ENCODE assay signal across 1 cellular context in genomic region chr16:13997933-13998332, GRCh38.
TF ChIP-seq lines count a peak whose summit lies in the region.

No MANE protein-coding gene starts in this region.

TF ChIP-seq in GM12878, 131 proteins besides CTCF, POLR2A, EP300 and RAD21 (continued from another document and continues in another):
- peak; percentile 81 for TF ChIP-seq PKNOX1 (IDR thresholded peaks at IDR 0.05)
- no peak for TF ChIP-seq EGR1 (IDR thresholded peaks at IDR 0.05; ENCODE audit: borderline replicate concordance in 1 of 2, low read depth in 2 of 2, low read length in 2 of 2)
- TF ChIP-seq ZNF384 (IDR thresholded peaks at IDR 0.05; ENCODE audit: borderline replicate concordance, low read depth, low read length), result no peak
- peak; percentile 51 for TF ChIP-seq ZNF687 (IDR thresholded peaks at IDR 0.05)
- peak; percentile 51; the same call in 1 of the 2 replicates for TF ChIP-seq MTA2 (IDR thresholded peaks at IDR 0.05; ENCODE audit: low read depth)
- no peak for TF ChIP-seq NR2C2 (IDR thresholded peaks at IDR 0.05; ENCODE audit: borderline replicate concordance, control insufficient read depth, insufficient read length, low read depth)
- TF ChIP-seq PAX5 (IDR thresholded peaks at IDR 0.05; ENCODE audit: borderline replicate concordance, low read depth, low read length), result no peak
- no peak for TF ChIP-seq REST (IDR thresholded peaks at IDR 0.05; ENCODE audit: low read depth, low read length)
- no peak for TF ChIP-seq ASH2L (IDR thresholded peaks at IDR 0.05; ENCODE audit: borderline replicate concordance, low read depth)
- no peak for TF ChIP-seq ZNF24 (IDR thresholded peaks at IDR 0.05)
- no peak for TF ChIP-seq ZZZ3 (IDR thresholded peaks at IDR 0.05; ENCODE audit: control insufficient read depth, insufficient read length, low read depth)
- peak; percentile 54; the same call in 1 of the 2 replicates for TF ChIP-seq SPI1 (IDR thresholded peaks at IDR 0.05; ENCODE audit: borderline replicate concordance, insufficient read depth, low read depth, low read length)
- 0 out of 2 replicates have a peak, but pooled peaks have one; percentile 26 for TF ChIP-seq MLLT1 (IDR thresholded peaks at IDR 0.05)
- TF ChIP-seq WRNIP1 (IDR thresholded peaks at IDR 0.05; ENCODE audit: borderline replicate concordance, low read depth, low read length), result no peak
- no peak for TF ChIP-seq STAT3 (IDR thresholded peaks at IDR 0.05; ENCODE audit: low read depth, low read length)
- TF ChIP-seq SREBF1 (IDR thresholded peaks at IDR 0.05; ENCODE audit: low read length), result no peak
- peak; percentile 63 to 75; a peak in 3 of 4 replicates for TF ChIP-seq BHLHE40 (IDR thresholded peaks at IDR 0.05; ENCODE audit: borderline replicate concordance in 1 of 2, low read depth in 2 of 2, low read length in 1 of 2)
- no peak for TF ChIP-seq MYB (IDR thresholded peaks at IDR 0.05; ENCODE audit: borderline replicate concordance, low read depth, low read length)
- no peak for TF ChIP-seq CEBPZ (IDR thresholded peaks at IDR 0.05; ENCODE audit: low read depth, low read length)
- TF ChIP-seq YBX1 (IDR thresholded peaks at IDR 0.05), result no peak
- TF ChIP-seq JUNB (IDR thresholded peaks at IDR 0.05), result no peak
- peak; percentile 26 for TF ChIP-seq PBX3 (IDR thresholded peaks at IDR 0.05; ENCODE audit: insufficient replicate concordance, low read depth, low read length)
- no peak for TF ChIP-seq POLR2AphosphoS5 (IDR thresholded peaks at IDR 0.05; ENCODE audit: low read length)
- TF ChIP-seq ZNF622 (IDR thresholded peaks at IDR 0.05), result no peak
- no peak for TF ChIP-seq SIX5 (IDR thresholded peaks at IDR 0.05; ENCODE audit: low read depth, low read length, severe bottlenecking)
- no peak for TF ChIP-seq PAX8 (IDR thresholded peaks at IDR 0.05)
- 0 out of 2 replicates have a peak, but pooled peaks have one; percentile 7 for TF ChIP-seq RUNX3 (IDR thresholded peaks at IDR 0.05; ENCODE audit: low read length)
- no peak for TF ChIP-seq ZBTB4 (CRISPR knock-in tag; IDR thresholded peaks at IDR 0.05)
- TF ChIP-seq NR2F1 (conservative IDR thresholded peaks at IDR 0.05), result 0 out of 2 replicates have a peak, but pooled peaks have one; percentile 22
- no peak for TF ChIP-seq MEF2A (IDR thresholded peaks at IDR 0.05; ENCODE audit: insufficient read depth, low read depth, low read length)
- TF ChIP-seq TCF7 (IDR thresholded peaks at IDR 0.05; ENCODE audit: borderline replicate concordance), result no peak
- 0 out of 2 replicates have a peak, but pooled peaks have one; percentile 51 for TF ChIP-seq RELB (IDR thresholded peaks at IDR 0.05; ENCODE audit: low read depth)
- no peak for TF ChIP-seq CHD1 (IDR thresholded peaks at IDR 0.05; ENCODE audit: low read depth, low read length)
- TF ChIP-seq CHD2 (IDR thresholded peaks at IDR 0.05; ENCODE audit: borderline replicate concordance, low read depth, low read length), result 0 out of 2 replicates have a peak, but pooled peaks have one; percentile 35
